23 cellular contexts compared by ENCODE assay signal in genomic region chr5:72659726-72660125, GRCh38.
"Had no signal": no experiment of that assay in that cellular context is flagged by ENCODE, and none has a peak within 500 bp of the region (broad histone marks: within the 10 kb centered on the region; RNA-seq: fewer than 3 reads in every experiment).

No MANE protein-coding gene starts in this region.

- ATAC-seq: foreskin keratinocyte; left ventricle myocardium superior; lower lobe of right lung; natural killer cell treated with Interleukin-12 subunit alpha and Interleukin-12 subunit beta and Interleukin-15 and Interleukin-18, amount 100 ng/mL, for 72 hours; sciatic nerve; stimulated activated memory B cell treated with anti-CD40 and anti-IgM and Interleukin-4, amounts not matched to agents 10 μg/mL and 1 μg/mL and 100 μg/mL, for 72 hours had no signal

- H3K27ac Mint-ChIP-seq: naive B cell; natural killer cell treated with Interleukin-12 subunit alpha and Interleukin-12 subunit beta and Interleukin-15 and Interleukin-18, amount 100 ng/mL, for 72 hours; progenitor cell of endocrine pancreas; stimulated activated memory B cell treated with anti-CD40 and anti-IgM and Interleukin-4, amounts not matched to agents 10 μg/mL and 1 μg/mL and 100 μg/mL, for 72 hours; stimulated activated naive CD8-positive, alpha-beta T cell treated with anti-CD3 and anti-CD28 coated beads, Interleukin-15, Interleukin-2, amounts not matched to agents 100 ng/mL and 50 ng/mL, for 24 hours had no signal

- H3K36me3 Mint-ChIP-seq: naive B cell; natural killer cell treated with Interleukin-12 subunit alpha and Interleukin-12 subunit beta and Interleukin-15 and Interleukin-18, amount 100 ng/mL, for 72 hours; stimulated activated memory B cell treated with anti-CD40 and anti-IgM and Interleukin-4, amounts not matched to agents 10 μg/mL and 1 μg/mL and 100 μg/mL, for 72 hours had no signal

- DNase-seq: dermis blood vessel endothelial cell; effector memory CD4-positive, alpha-beta T cell; foreskin keratinocyte; left ventricle myocardium superior; lower lobe of right lung; naive B cell; spleen; stimulated activated CD4-positive, alpha-beta T cell treated with anti-CD3 and anti-CD28 coated beads, Interleukin-4, amount 100 ng/mL, for 4 hours; transverse colon had no signal

- H3K27ac ChIP-seq: coronary artery, esophagus muscularis mucosa, foreskin keratinocyte, lower lobe of right lung, neutrophil, parathyroid adenoma, right atrium auricular region, skin epidermis, spleen, suprapubic skin, transverse colon, vagina had no signal

- H3K9me3 Mint-ChIP-seq: naive B cell; natural killer cell treated with Interleukin-12 subunit alpha and Interleukin-12 subunit beta and Interleukin-15 and Interleukin-18, amount 100 ng/mL, for 72 hours; neural crest cell; stimulated activated memory B cell treated with anti-CD40 and anti-IgM and Interleukin-4, amounts not matched to agents 10 μg/mL and 1 μg/mL and 100 μg/mL, for 72 hours; stimulated activated naive CD8-positive, alpha-beta T cell treated with anti-CD3 and anti-CD28 coated beads, Interleukin-15, Interleukin-2, amounts not matched to agents 100 ng/mL and 50 ng/mL, for 24 hours had no signal

- H3K9me3 ChIP-seq: esophagus muscularis mucosa, lower lobe of right lung, neutrophil, right atrium auricular region, spleen, suprapubic skin, transverse colon, vagina had no signal

- H3K4me3 Mint-ChIP-seq: naive B cell; natural killer cell treated with Interleukin-12 subunit alpha and Interleukin-12 subunit beta and Interleukin-15 and Interleukin-18, amount 100 ng/mL, for 72 hours; neural crest cell; stimulated activated memory B cell treated with anti-CD40 and anti-IgM and Interleukin-4, amounts not matched to agents 10 μg/mL and 1 μg/mL and 100 μg/mL, for 72 hours; stimulated activated naive CD8-positive, alpha-beta T cell treated with anti-CD3 and anti-CD28 coated beads, Interleukin-15, Interleukin-2, amounts not matched to agents 100 ng/mL and 50 ng/mL, for 24 hours had no signal

- H3K4me1 Mint-ChIP-seq: naive B cell; stimulated activated memory B cell treated with anti-CD40 and anti-IgM and Interleukin-4, amounts not matched to agents 10 μg/mL and 1 μg/mL and 100 μg/mL, for 72 hours had no signal

- H3K36me3 ChIP-seq: esophagus muscularis mucosa, lower lobe of right lung, neutrophil, right atrium auricular region, spleen, suprapubic skin, transverse colon, vagina had no signal

- H3K4me3 ChIP-seq: coronary artery, esophagus muscularis mucosa, lower lobe of right lung, right atrium auricular region, skin epidermis, spleen, suprapubic skin, transverse colon, vagina had no signal

- H3K27me3 ChIP-seq: esophagus muscularis mucosa, neutrophil, right atrium auricular region, suprapubic skin, transverse colon, vagina had no signal

- H3K4me1 ChIP-seq: foreskin keratinocyte, lower lobe of right lung, parathyroid adenoma, right atrium auricular region, spleen, transverse colon, vagina had no signal
